ENCODE assay signal across 13 cellular contexts in genomic region chr3:16841354-16841753, GRCh38. TPM values are rescaled to one million over a fixed set of nuclear protein-coding genes. Genes with fewer than 3 reads are reported as not detected.
A peak's percentile ranks its signal among the peaks of the same experiment; 100 is the strongest.
DNase-seq lines count a peak whose midpoint lies in the region; ATAC-seq, FAIRE-seq and TF ChIP-seq lines count a peak whose summit lies in the region.
"Had no signal": no experiment of that assay in that cellular context is flagged by ENCODE, and none has a peak within 500 bp of the region (broad histone marks: within the 10 kb centered on the region; RNA-seq: fewer than 3 reads in every experiment).

No MANE protein-coding gene starts in this region.

- H3K4me1 ChIP-seq in Loucy (ENCODE audit: insufficient read depth, low read length, poor library complexity, severe bottlenecking) (peaks cover 32% of the 10 kb centered on the region), GM12878 (ENCODE audit: control insufficient read depth, insufficient read depth, low read length) (peaks cover 47% of the 10 kb centered on the region), gastrocnemius medialis (peaks cover 72 to 75% of the 10 kb centered on the region in 2 donors)
- H3K4me1 ChIP-seq: A549 had no signal

- H3K9me2 ChIP-seq in Loucy (replicated peaks; ENCODE audit: low read depth, low read length), result no peaks in the 10 kb centered on the region

- in situ Hi-C loops in GM12878 (cut with MboI) (no loop called here), gastrocnemius medialis (cut with MboI; ENCODE audit: low sequenced_read_pairs in 4 of 4) (no loop called here)

- peak overlapping the region; percentile 95 for H3K27ac Mint-ChIP-seq in activated CD4-positive, alpha-beta T cell treated with anti-CD3 and anti-CD28 coated beads for 36 hours

- TF ChIP-seq POLR2A in GM12878 (IDR thresholded peaks at IDR 0.05; ENCODE audit: low read depth, low read length), result no peak
- no peak for TF ChIP-seq POLR2A in gastrocnemius medialis (IDR thresholded peaks at IDR 0.05)

- intact Hi-C loops in activated CD4-positive, alpha-beta T cell treated with anti-CD3 and anti-CD28 coated beads for 36 hours (cut with DNase I, micrococcal nuclease), result loop anchor here (2.0 to 10.0 kb wide), 5 partner anchors 51 to 903 kb away; partner anchors contain the start of genes OXNAD1 (in 1 of the 2) and TBC1D5 (in 1 of the 2)
- intact Hi-C loops in GM12878 (cut with micrococcal nuclease; ENCODE audit: unreplicated experiment), result loop anchor here (5.0 kb wide), 1 partner anchor 239 kb away; no protein-coding TSS in a partner anchor
- intact Hi-C loops in gastrocnemius medialis (cut with DNase I; ENCODE audit: low total_unique reads), result loop anchor here (5.0 to 10.0 kb wide), 2 partner anchors 41 to 393 kb away; partner anchors contain the start of gene PLCL2

- no peak for ATAC-seq in activated CD4-positive, alpha-beta T cell treated with anti-CD3 and anti-CD28 coated beads for 36 hours
- ATAC-seq in GM12878 (0 out of 3 replicates have a peak, but pooled peaks have one; percentile 6), gastrocnemius medialis (no peak)
- ATAC-seq: A549 had no signal

- 7% methylated on average over 6 of the region's 6 CpGs for whole genome bisulfite sequencing in GM12878 (ENCODE audit: insufficient coverage, insufficient replicate concordance, low lambda C conversion rate, missing lambda C conversion rate)

- no TSS peak for BruUV-seq in GM12878 (replicated peaks; lab: Mats Ljungman, UMichigan)

- POLR2A ChIA-PET in activated CD4-positive, alpha-beta T cell treated with anti-CD3 and anti-CD28 coated beads for 36 hours (lab: Charles Lee), result no interaction called here
- POLR2A ChIA-PET in GM12878 (lab: Charles Lee), result interaction anchor here (1.0 to 2.9 kb wide), 5 partner anchors 8 to 180 kb away, joined by 3 to 14 read pairs (median 3); partner anchors contain the start of gene PLCL2

- H3K4me3 ChIP-seq in Loucy (ENCODE audit: low read length, poor library complexity, severe bottlenecking), result peak overlapping the region; percentile 64
- peak overlapping the region; percentile 36 for H3K4me3 ChIP-seq in GM12878
- H3K4me3 ChIP-seq in gastrocnemius medialis, result peak overlapping the region; percentile 43 to 51 (median 50)
- H3K4me3 ChIP-seq: A549, thoracic aorta had no signal

- H3K4me2 ChIP-seq in Loucy (ENCODE audit: low read depth, low read length, poor library complexity, severe bottlenecking) (peak overlapping the region; percentile 79), GM12878 (ENCODE audit: control insufficient read depth, insufficient read depth) (peak overlapping the region; percentile 79)
- H3K4me2 ChIP-seq: A549 had no signal

- CTCF ChIA-PET in activated CD4-positive, alpha-beta T cell treated with anti-CD3 and anti-CD28 coated beads for 36 hours (lab: Charles Lee), result interaction anchor here (1.0 to 2.4 kb wide), 7 partner anchors 8 to 547 kb away, joined by 3 to 8 read pairs (median 4); partner anchors contain the start of gene PLCL2
- CTCF ChIA-PET in GM12878 (lab: Yijun Ruan, JAX), result interaction anchor here (1.2 to 4.8 kb wide), 6 partner anchors 8 to 391 kb away, joined by 3 to 56 read pairs (median 4); partner anchors contain the start of gene PLCL2

- H3K27ac ChIP-seq in GM12878 (ENCODE audit: control insufficient read depth, insufficient read depth) (peak overlapping the region; percentile 77), gastrocnemius medialis (peak overlapping the region; percentile 73 to 90 (median 79))
- H3K27ac ChIP-seq: A549, thoracic aorta had no signal

- TF ChIP-seq CTCF in Loucy (conservative IDR thresholded peaks at IDR 0.05; ENCODE audit: low read length), result no peak
- no peak for TF ChIP-seq CTCF in GM12878 (IDR thresholded peaks at IDR 0.05 in 2 of 3, conservative IDR thresholded peaks at IDR 0.05 in 1 of 3; ENCODE audit: control insufficient read depth in 2 of 3, extremely low read depth in 1 of 3, insufficient read depth in 1 of 3, low read depth in 3 of 3, low read length in 3 of 3)
- TF ChIP-seq CTCF in gastrocnemius medialis (IDR thresholded peaks at IDR 0.05 in 4 of 5, conservative IDR thresholded peaks at IDR 0.05 in 1 of 5), result no peak

- no peaks in the 10 kb centered on the region for H3K36me3 Mint-ChIP-seq in activated CD4-positive, alpha-beta T cell treated with anti-CD3 and anti-CD28 coated beads for 36 hours (ENCODE audit: low read depth)

- 0 out of 2 replicates have a peak, but pooled peaks cover 4% of the 10 kb centered on the region for H3F3A ChIP-seq in Loucy (ENCODE audit: low read depth)

- no peaks in the 10 kb centered on the region for H3K79me2 ChIP-seq in Loucy (ENCODE audit: insufficient read depth, low read length)
- H3K79me2 ChIP-seq in GM12878 (ENCODE audit: control insufficient read depth, insufficient read depth, low read length), result no peaks in the 10 kb centered on the region

- RAD21 ChIA-PET in GM12878 (lab: Charles Lee; ENCODE audit: unreplicated experiment), result interaction anchor here (0.6 to 3.7 kb wide), 26 partner anchors 9 to 409 kb away, joined by 3 to 33 read pairs (median 4); partner anchors contain the start of gene PLCL2

- DNase-seq in activated CD4-positive, alpha-beta T cell treated with anti-CD3 and anti-CD28 coated beads for 36 hours, result no peak
- no peak for DNase-seq in activated CD4-positive, alpha-beta T cell treated with anti-CD3 and anti-CD28 coated beads for 4 hours
- DNase-seq in GM12878 (ENCODE audit: low read depth, low spot score) (no peak), gastrocnemius medialis (no peak), GM03348 (ENCODE audit: low spot score) (no peak), HCEC 1CT (no peak)
- no peak for DNase-seq in activated effector memory CD4-positive, alpha-beta T cell treated with anti-CD3 and anti-CD28 coated beads, Interleukin-2, amount 50 U/mL, for 16 hours
- DNase-seq: DMS153, foreskin fibroblast had no signal

- H3K9me3 ChIP-seq in Loucy (ENCODE audit: insufficient read depth, low read depth, low read length) (no peaks in the 10 kb centered on the region), GM12878 (replicated peaks; ENCODE audit: control insufficient read depth, insufficient read depth, low read length) (no peaks in the 10 kb centered on the region; the same call in 2 of the 3 replicates), gastrocnemius medialis (no peaks in the 10 kb centered on the region)
- H3K9me3 ChIP-seq: A549, thoracic aorta had no signal

- no peaks in the 10 kb centered on the region for H3K27me3 Mint-ChIP-seq in activated CD4-positive, alpha-beta T cell treated with anti-CD3 and anti-CD28 coated beads for 36 hours

- H3K9ac ChIP-seq in Loucy (ENCODE audit: low read depth, low read length, poor library complexity, severe bottlenecking) (peak overlapping the region; percentile 42), GM12878 (ENCODE audit: control insufficient read depth, insufficient read depth, low read length) (peak overlapping the region; percentile 39)

- no peaks in the 10 kb centered on the region for H3K9me3 Mint-ChIP-seq in activated CD4-positive, alpha-beta T cell treated with anti-CD3 and anti-CD28 coated beads for 36 hours (ENCODE audit: low read depth)

- H3K4me3 Mint-ChIP-seq in activated CD4-positive, alpha-beta T cell treated with anti-CD3 and anti-CD28 coated beads for 36 hours, result peak overlapping the region; percentile 69

- no peaks in the 10 kb centered on the region for H4K20me1 ChIP-seq in Loucy (ENCODE audit: insufficient read depth, low read length, poor library complexity, severe bottlenecking)
- no peaks in the 10 kb centered on the region for H4K20me1 ChIP-seq in GM12878 (ENCODE audit: control insufficient read depth, insufficient read depth)

- H3K27me3 ChIP-seq in Loucy (ENCODE audit: insufficient read depth, low read length, poor library complexity, severe bottlenecking) (no peaks in the 10 kb centered on the region), GM12878 (replicated peaks in 1 of 2; ENCODE audit: control insufficient read depth in 2 of 2, insufficient read depth in 2 of 2, low read length in 1 of 2) (no peaks in the 10 kb centered on the region), gastrocnemius medialis (no peaks in the 10 kb centered on the region)

- no peak for TF ChIP-seq EP300 in GM12878 (IDR thresholded peaks at IDR 0.05; ENCODE audit: borderline replicate concordance in 1 of 2, control insufficient read depth in 1 of 2, low read depth in 2 of 2, low read length in 2 of 2)

- H2AFZ ChIP-seq in Loucy (ENCODE audit: low read length) (peak overlapping the region; percentile 57), GM12878 (ENCODE audit: control insufficient read depth, low read depth, low read length) (peak overlapping the region; percentile 66)

- peaks cover 74% of the 10 kb centered on the region for H3K4me1 Mint-ChIP-seq in activated CD4-positive, alpha-beta T cell treated with anti-CD3 and anti-CD28 coated beads for 36 hours

- TF ChIP-seq RAD21 in GM12878 (IDR thresholded peaks at IDR 0.05; ENCODE audit: insufficient read depth, low read depth, low read length), result no peak

- H3K36me3 ChIP-seq in Loucy (ENCODE audit: insufficient read depth, low read length), result no peaks in the 10 kb centered on the region
- no peaks in the 10 kb centered on the region for H3K36me3 ChIP-seq in GM12878 (ENCODE audit: control insufficient read depth in 2 of 2, insufficient read depth in 2 of 2, low read length in 1 of 2)
- H3K36me3 ChIP-seq in gastrocnemius medialis, result no peaks in the 10 kb centered on the region
- H3K36me3 ChIP-seq: thoracic aorta had no signal

- SMC1A ChIA-PET in GM12878 (lab: Charles Lee; ENCODE audit: uncharacterized antibody, unreplicated experiment), result interaction anchor here (0.6 to 4.2 kb wide), 25 partner anchors 8 to 449 kb away, joined by 3 to 45 read pairs (median 7); partner anchors contain the start of gene PLCL2

- no peak for FAIRE-seq in GM12878 (lab: Jason Lieb, UNC)
- FAIRE-seq: A549, colon had no signal

RNA-seq across cellular contexts. Expression of gene PLCL2, which starts 43.4 kb away (rescaled TPM):
- total RNA-seq in activated CD4-positive, alpha-beta T cell treated with anti-CD3 and anti-CD28 coated beads for 36 hours, result 10 to 100 TPM; 12.5 to 15.0 TPM
- 199 and 222 TPM in 2 replicates for total RNA-seq in GM12878 (2013; cell fraction: nucleolus; rRNA removed)
- total RNA-seq in GM12878 (2014; rRNA removed) (31.8 and 33.4 TPM in 2 replicates), GM12878 (2014; rRNA removed; fragmentation: Illumina TruSeq; extraction: Trizol) (37.3 and 37.5 TPM in 2 replicates), GM12878 (2021) (27.3 and 27.8 TPM in 2 replicates), gastrocnemius medialis (10 to 100 TPM; 23.9 to 37.2 (median 32.7) TPM)
- polyA plus RNA-seq in GM12878 (2011; ENCODE audit: low read depth), result 19.3 TPM
- polyA plus RNA-seq in GM12878 (2011; rRNA removed) (14.2 and 19.0 TPM in 2 replicates), GM12878 (2014; fragmentation: Illumina TruSeq; extraction: Trizol) (25.4 and 33.6 TPM in 2 replicates), GM12878 (2014; fragmentation: Nextera tagmentation; extraction: Ambion mirVana) (1 to 10 TPM; 7.5 to 9.6 TPM), GM12878 (2014; rRNA removed) (15.8 and 17.2 TPM in 2 replicates), GM12878 (2016; fragmentation: Nextera tagmentation; extraction: Ambion mirVana) (10 to 100 TPM; 18.4 to 25.0 TPM)
- polyA plus RNA-seq in GM12878 (2011; cell fraction: cytosol; rRNA removed), result 8.2 and 9.4 TPM in 2 replicates
- polyA plus RNA-seq in GM12878 (2011; cell fraction: nucleus; rRNA removed), result 9.0 and 10.7 TPM in 2 replicates
- polyA plus RNA-seq in GM12878 (2012), result 25.8 and 28.8 TPM in 2 replicates
- polyA minus RNA-seq in GM12878 (2011; rRNA and poly(A)+ RNA removed), result 30.2 and 35.1 TPM in 2 replicates
- 10.1 and 10.3 TPM in 2 replicates for polyA minus RNA-seq in GM12878 (2011; cell fraction: cytosol; rRNA and poly(A)+ RNA removed)
- polyA minus RNA-seq in GM12878 (2011; cell fraction: nucleus; rRNA and poly(A)+ RNA removed), result 31.8 and 38.0 TPM in 2 replicates
